16 cellular contexts compared by ENCODE assay signal in genomic region chr17:13484020-13484419, GRCh38.
"Had no signal": no experiment of that assay in that cellular context is flagged by ENCODE, and none has a peak within 500 bp of the region (broad histone marks: within the 10 kb centered on the region; RNA-seq: fewer than 3 reads in every experiment).

No MANE protein-coding gene starts in this region.

- H3K4me3 ChIP-seq: body of pancreas, mucosa of descending colon, spleen had no signal

- H3K36me3 Mint-ChIP-seq: immature natural killer cell; stimulated activated naive B cell treated with anti-CD40 and anti-IgM and Interleukin-4, amounts not matched to agents 10 μg/mL and 1 μg/mL and 100 μg/mL, for 72 hours had no signal

- H3K4me3 Mint-ChIP-seq: activated naive CD4-positive, alpha-beta T cell treated with anti-CD3 and anti-CD28 coated beads for 36 hours; immature natural killer cell; naive thymus-derived CD8-positive, alpha-beta T cell; stimulated activated naive B cell treated with anti-CD40 and anti-IgM and Interleukin-4, amounts not matched to agents 10 μg/mL and 1 μg/mL and 100 μg/mL, for 72 hours had no signal

- H3K27ac Mint-ChIP-seq: activated naive CD4-positive, alpha-beta T cell treated with anti-CD3 and anti-CD28 coated beads for 36 hours; immature natural killer cell; stimulated activated naive B cell treated with anti-CD40 and anti-IgM and Interleukin-4, amounts not matched to agents 10 μg/mL and 1 μg/mL and 100 μg/mL, for 72 hours had no signal

- DNase-seq: activated CD4-positive, alpha-beta T cell treated with anti-CD3 and anti-CD28 coated beads for 48 hours; activated naive CD4-positive, alpha-beta T cell treated with anti-CD3 and anti-CD28 coated beads for 36 hours; body of pancreas; dermis blood vessel endothelial cell; foreskin keratinocyte; immature natural killer cell; mucosa of descending colon; naive thymus-derived CD8-positive, alpha-beta T cell; right cardiac atrium; spleen; stimulated activated CD4-positive, alpha-beta T cell treated with anti-CD3 and anti-CD28 coated beads, Interleukin-1b, Interleukin-23, amount 100 ng/mL, for 48 hours; stimulated activated naive B cell treated with anti-CD40 and anti-IgM and Interleukin-4, amounts not matched to agents 10 μg/mL and 1 μg/mL and 100 μg/mL, for 72 hours; substantia nigra; T1000; trophoblast cell; WERI-Rb-1 had no signal

- H3K4me1 Mint-ChIP-seq: immature natural killer cell; naive thymus-derived CD8-positive, alpha-beta T cell; stimulated activated naive B cell treated with anti-CD40 and anti-IgM and Interleukin-4, amounts not matched to agents 10 μg/mL and 1 μg/mL and 100 μg/mL, for 72 hours had no signal

- ATAC-seq: body of pancreas; foreskin keratinocyte; mucosa of descending colon; naive thymus-derived CD8-positive, alpha-beta T cell; right cardiac atrium; stimulated activated naive B cell treated with anti-CD40 and anti-IgM and Interleukin-4, amounts not matched to agents 10 μg/mL and 1 μg/mL and 100 μg/mL, for 72 hours had no signal
